In genomic region chr4:183240581-183241321, GRCh38 we compare ENCODE assay signal across 11 cellular contexts.
DNase-seq lines count a peak whose midpoint lies in the region; ATAC-seq and TF ChIP-seq lines count a peak whose summit lies in the region.
"Had no signal": no experiment of that assay in that cellular context is flagged by ENCODE, and none has a peak within 500 bp of the region (broad histone marks: within the 10 kb centered on the region; RNA-seq: fewer than 3 reads in every experiment).

No MANE protein-coding gene starts in this region.

- H2AFZ ChIP-seq in PC-3 (ENCODE audit: low read length) (no peak overlapping the region), mesenchymal stem cell (ENCODE audit: low read depth, low read length) (no peak overlapping the region)

- H2BK15ac ChIP-seq in mesenchymal stem cell (ENCODE audit: low read depth, poor library complexity, severe bottlenecking): no peak overlapping the region

- TF ChIP-seq CTCF in PC-3 (conservative IDR thresholded peaks at IDR 0.05; ENCODE audit: low read depth, low read length) (no peak), fibroblast of villous mesenchyme (IDR thresholded peaks at IDR 0.05; ENCODE audit: insufficient read depth, low read depth, low read length) (no peak)

- H4K20me1 ChIP-seq in PC-3 (ENCODE audit: low read length): no peaks in the 10 kb centered on the region

- H3K9me3 ChIP-seq in PC-3 (ENCODE audit: low read length) (peaks cover 5% of the 10 kb centered on the region; the same call in 1 of the 2 replicates), mesenchymal stem cell (ENCODE audit: control insufficient read depth, low read length) (no peaks in the 10 kb centered on the region)

- H3K27ac ChIP-seq in PC-3 (ENCODE audit: low read length) (peak overlapping the region; percentile 22; the same call in 1 of the 2 replicates), mesenchymal stem cell (ENCODE audit: low read length, poor library complexity, severe bottlenecking) (peak overlapping the region; percentile 2), urinary bladder (ENCODE audit: low read depth) (peak overlapping the region; percentile 30)

- H2BK5ac ChIP-seq in mesenchymal stem cell (ENCODE audit: low read depth, low read length, poor library complexity, severe bottlenecking): no peak overlapping the region

- CTCF ChIA-PET in PC-3 (lab: Charles Lee): interaction anchor here (0.6 kb wide), 1 partner anchor 403 kb away, joined by 5 read pairs; no protein-coding TSS in a partner anchor

- no peak overlapping the region for H3K23ac ChIP-seq in mesenchymal stem cell (ENCODE audit: low read length in 2 of 2)

- H2BK12ac ChIP-seq in mesenchymal stem cell (ENCODE audit: low read length in 2 of 2): peak overlapping the region in 1 of 2 experiments; percentile 12

- peak overlapping the region in 1 of 2 experiments; percentile 35 for H3K14ac ChIP-seq in mesenchymal stem cell (ENCODE audit: low read length in 2 of 2)

- POLR2A ChIA-PET in PC-3 (lab: Charles Lee; ENCODE audit: unreplicated experiment): no interaction called here

- H2BK120ac ChIP-seq in mesenchymal stem cell (ENCODE audit: low read depth, low read length): no peak overlapping the region

- no peaks in the 10 kb centered on the region for H3K9me2 ChIP-seq in PC-3 (replicated peaks; ENCODE audit: low read length)

- 72% methylated on average over 14 of the region's 15 CpGs for WGBS in mesenchymal stem cell
- 79% methylated on average over 15 of the region's 15 CpGs for WGBS in urinary bladder

- BruUV-seq in PC-3 (replicated peaks; lab: Mats Ljungman, UMichigan): no TSS peak

- intact Hi-C loops in PC-3 (cut with micrococcal nuclease): loop anchor here (5.0 kb wide), 3 partner anchors 38 to 138 kb away; no protein-coding TSS in a partner anchor

- H3K4me3 ChIP-seq in PC-3 (ENCODE audit: low read length): no peak overlapping the region
- no peak overlapping the region for H3K4me3 ChIP-seq in fibroblast of villous mesenchyme (ENCODE audit: low read depth, low read length)
- no peak overlapping the region for H3K4me3 ChIP-seq in mesenchymal stem cell (ENCODE audit: insufficient read depth in 1 of 2, low read depth in 1 of 2, low read length in 2 of 2)
- no peak overlapping the region for H3K4me3 ChIP-seq in urinary bladder (ENCODE audit: low read depth, low read length)

- DNase-seq in PC-3 (no peak), fibroblast of villous mesenchyme (ENCODE audit: low read depth) (peak; percentile 41), mesenchymal stem cell (peak; percentile 8), medulla oblongata (ENCODE audit: extremely low spot score) (no peak)
- DNase-seq in activated naive CD4-positive, alpha-beta T cell treated with anti-CD3 and anti-CD28 coated beads, Interleukin-2, amount 50 U/mL, for 16 hours: no peak
- DNase-seq: CD8-positive, alpha-beta T cell; effector memory CD4-positive, alpha-beta T cell; NCI-H2171 treated with DMSO at 0.1 percent for 48 hours; T-helper 2 cell had no signal

- peaks cover 13% of the 10 kb centered on the region for H3K36me3 ChIP-seq in PC-3 (ENCODE audit: low read depth, low read length)
- H3K36me3 ChIP-seq in mesenchymal stem cell (ENCODE audit: control insufficient read depth in 1 of 2, insufficient read depth in 2 of 2, low read depth in 1 of 2, low read length in 2 of 2): peaks cover 10 to 31% of the 10 kb centered on the region in 2 experiments
- H3K36me3 ChIP-seq in urinary bladder (ENCODE audit: insufficient read depth): no peaks in the 10 kb centered on the region

- H2AK5ac ChIP-seq in mesenchymal stem cell (ENCODE audit: low read length, severe bottlenecking): peak overlapping the region; percentile 29

- H4K91ac ChIP-seq in mesenchymal stem cell (ENCODE audit: low read length): no peak overlapping the region

- H3K9ac ChIP-seq in PC-3 (ENCODE audit: low read length) (no peak overlapping the region), mesenchymal stem cell (ENCODE audit: low read length) (no peak overlapping the region)

- peak overlapping the region; percentile 63 to 67 for H3K18ac ChIP-seq in mesenchymal stem cell (ENCODE audit: low read depth in 1 of 2, low read length in 2 of 2)

- peaks cover 35% of the 10 kb centered on the region for H3K4me1 ChIP-seq in PC-3 (ENCODE audit: insufficient read depth, low read length)
- H3K4me1 ChIP-seq in mesenchymal stem cell (ENCODE audit: control insufficient read depth, insufficient read depth, low read depth, low read length): peaks cover 19% of the 10 kb centered on the region
- H3K4me1 ChIP-seq in urinary bladder (ENCODE audit: insufficient read depth): peaks cover 1% of the 10 kb centered on the region

- H4K8ac ChIP-seq in mesenchymal stem cell (ENCODE audit: low read length): no peak overlapping the region

- H3F3A ChIP-seq in PC-3 (ENCODE audit: low read length, unreplicated experiment): no peaks in the 10 kb centered on the region

- H3K79me1 ChIP-seq in mesenchymal stem cell (replicated peaks; ENCODE audit: low read length, poor library complexity, severe bottlenecking): peaks cover 13% of the 10 kb centered on the region

- H3K79me2 ChIP-seq in PC-3 (ENCODE audit: low read length): no peaks in the 10 kb centered on the region

- no peak overlapping the region for H3K4ac ChIP-seq in mesenchymal stem cell (ENCODE audit: low read depth in 1 of 2, low read length in 2 of 2)

- H3K27me3 ChIP-seq in PC-3 (ENCODE audit: low read length) (no peaks in the 10 kb centered on the region), mesenchymal stem cell (ENCODE audit: control insufficient read depth in 1 of 2, insufficient read depth in 1 of 2, low read length in 2 of 2) (no peaks in the 10 kb centered on the region)

- ATAC-seq in PC-3 (no peak; the same call in 1 of the 2 replicates), GM21515 (IDR thresholded peaks at IDR 0.05; ENCODE audit: unreplicated experiment) (no peak)
- ATAC-seq: CD8-positive, alpha-beta T cell had no signal

- H3K4me2 ChIP-seq in PC-3 (ENCODE audit: low read length) (peak overlapping the region; percentile 56), mesenchymal stem cell (ENCODE audit: low read length, poor library complexity, severe bottlenecking) (no peak overlapping the region)

Comparison
In these comparisons a context has a peak if more than half of its experiments do, and no peak if none do; other contexts are left out.
1. DNase-seq: peak in fibroblast of villous mesenchyme (single experiment) and mesenchymal stem cell (single experiment); none in PC-3 (single experiment), activated naive CD4-positive, alpha-beta T cell treated with anti-CD3 and anti-CD28 coated beads, Interleukin-2, amount 50 U/mL, for 16 hours (single experiment) and medulla oblongata (single experiment).
2. Peak in every context shown above with its lines, with median percentiles within 50 percentile points of each other: H3K27ac ChIP-seq.